Comparison of ENCODE assay signal across 10 cellular contexts in the genomic region with DNA sequence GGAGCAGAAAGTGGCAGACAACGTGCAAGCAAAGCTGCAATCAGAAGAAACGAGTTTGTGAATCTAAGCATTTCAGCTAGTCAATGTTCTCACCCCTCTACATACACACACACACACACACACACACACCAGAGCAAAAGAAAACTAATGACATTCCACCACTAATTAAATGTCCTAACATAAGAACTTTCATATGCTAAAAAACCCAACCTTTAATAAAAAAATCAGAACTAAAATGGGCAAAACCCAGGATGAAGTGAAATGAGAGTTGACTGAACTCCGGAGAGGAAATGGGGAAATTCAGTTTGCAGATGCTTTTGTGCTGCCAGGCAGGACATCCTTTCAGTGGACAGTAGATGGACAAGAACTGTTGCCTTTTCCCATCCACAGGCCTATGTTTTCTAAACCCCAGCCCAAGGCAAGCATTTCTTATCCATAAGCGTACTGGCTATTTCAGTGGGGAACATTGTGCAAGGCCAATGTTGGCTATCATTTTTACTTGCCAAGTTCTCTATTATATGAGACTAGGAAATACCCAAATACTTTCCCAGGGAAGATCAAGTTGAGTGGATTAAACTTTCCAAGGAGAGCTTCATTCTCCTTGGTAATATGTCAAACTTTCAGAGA. TPM values are rescaled to one million over a fixed set of nuclear protein-coding genes. Genes with fewer than 3 reads are reported as not detected.
DNase-seq lines count a peak whose midpoint lies in the region; TF ChIP-seq lines count a peak whose summit lies in the region.
"Had no signal": no experiment of that assay in that cellular context is flagged by ENCODE, and none has a peak within 500 bp of the region (broad histone marks: within the 10 kb centered on the region; RNA-seq: fewer than 3 reads in every experiment).

No MANE protein-coding gene starts in this region.

- peaks cover 20% of the 10 kb centered on the region for H3K4me1 ChIP-seq in mesenchymal stem cell (ENCODE audit: control insufficient read depth, insufficient read depth, low read depth, low read length)
- peaks cover 8 to 38% (median 25%) of the 10 kb centered on the region in 4 donors for H3K4me1 ChIP-seq in transverse colon

- H4K91ac ChIP-seq in mesenchymal stem cell (ENCODE audit: low read length) = peak overlapping the region; percentile 71

- in situ Hi-C loops in transverse colon (cut with MboI; ENCODE audit: low pct_ligation_motif_present in 1 of 4, low pct_unique_long_range_greater_than_20kb in 1 of 4, low sequenced_read_pairs in 3 of 4) = loop anchor here (10.0 to 25.0 kb wide), 5 partner anchors 90 to 220 kb away; no protein-coding TSS in a partner anchor

- H2AK5ac ChIP-seq in mesenchymal stem cell (ENCODE audit: low read length, severe bottlenecking) = peak overlapping the region; percentile 63

- H4K8ac ChIP-seq in mesenchymal stem cell (ENCODE audit: low read length) = peak overlapping the region; percentile 90

- peak overlapping the region; percentile 18 to 91 for H3K18ac ChIP-seq in mesenchymal stem cell (ENCODE audit: low read depth in 1 of 2, low read length in 2 of 2)

- no peak overlapping the region for H2AFZ ChIP-seq in mesenchymal stem cell (ENCODE audit: low read depth, low read length)

- H3K27ac ChIP-seq in mesenchymal stem cell (ENCODE audit: low read length, poor library complexity, severe bottlenecking) (peak overlapping the region; percentile 97), transverse colon (peak overlapping the region; percentile 45 to 71 (median 60))

- intact Hi-C loops in transverse colon (cut with DNase I; ENCODE audit: low total_unique reads) = loop anchor here (5.0 kb wide), 1 partner anchor 212 kb away; no protein-coding TSS in a partner anchor

- H2BK5ac ChIP-seq in mesenchymal stem cell (ENCODE audit: low read depth, low read length, poor library complexity, severe bottlenecking) = peak overlapping the region; percentile 74

- H3K9me3 ChIP-seq in mesenchymal stem cell (ENCODE audit: control insufficient read depth, low read length) (peaks cover 6% of the 10 kb centered on the region), transverse colon (no peaks in the 10 kb centered on the region)

- 33% methylated on average over 3 of the region's 4 CpGs for WGBS in mesenchymal stem cell
- 36 to 39% methylated on average over 4 of the region's 4 CpGs for WGBS in transverse colon (ENCODE audit: low coverage in 1 of 2), 2 donors

- peaks cover 24% of the 10 kb centered on the region for H3K79me1 ChIP-seq in mesenchymal stem cell (replicated peaks; ENCODE audit: low read length, poor library complexity, severe bottlenecking)

- H3K4me2 ChIP-seq in mesenchymal stem cell (ENCODE audit: low read length, poor library complexity, severe bottlenecking) = no peak overlapping the region

- no peak overlapping the region for H3K4me3 ChIP-seq in mesenchymal stem cell (ENCODE audit: insufficient read depth in 1 of 2, low read depth in 1 of 2, low read length in 2 of 2)
- H3K4me3 ChIP-seq in transverse colon = no peak overlapping the region

- no peak for TF ChIP-seq EP300 in transverse colon (IDR thresholded peaks at IDR 0.05; ENCODE audit: low read depth)

- H3K23ac ChIP-seq in mesenchymal stem cell (ENCODE audit: low read length in 2 of 2) = no peak overlapping the region

- H3K9ac ChIP-seq in mesenchymal stem cell (ENCODE audit: low read length) = peak overlapping the region; percentile 71

- H2BK12ac ChIP-seq in mesenchymal stem cell (ENCODE audit: low read length in 2 of 2) = peak overlapping the region in 1 of 2 experiments; percentile 56

- no peak overlapping the region for H3K14ac ChIP-seq in mesenchymal stem cell (ENCODE audit: low read length in 2 of 2)

- peak overlapping the region; percentile 78 for H2BK120ac ChIP-seq in mesenchymal stem cell (ENCODE audit: low read depth, low read length)

- H3K27me3 ChIP-seq in mesenchymal stem cell (ENCODE audit: control insufficient read depth in 1 of 2, insufficient read depth in 1 of 2, low read length in 2 of 2) (no peaks in the 10 kb centered on the region), transverse colon (no peaks in the 10 kb centered on the region)

- TF ChIP-seq POLR2A in transverse colon (IDR thresholded peaks at IDR 0.05) = no peak

- DNase-seq in NCI-H226 (peak; percentile 44), dermis microvascular lymphatic vessel endothelial cell (ENCODE audit: low read depth in 2 of 2) (peak; percentile 41 to 54), mesenchymal stem cell (peak; percentile 64), transverse colon (no peak), COLO829 (ENCODE audit: low spot score) (no peak), NCI-H2196 (lab: John Stamatoyannopoulos, UW; ENCODE audit: unreplicated experiment) (no peak), NCI-H1092 (lab: John Stamatoyannopoulos, UW) (no peak)
- DNase-seq in stimulated activated CD4-positive, alpha-beta T cell treated with anti-CD3 and anti-CD28 coated beads, Interleukin-4, amount 100 ng/mL, for 24 hours = no peak
- DNase-seq: effector CD8-positive, alpha-beta T cell; NCI-H2081 treated with DMSO at 0.1 percent for 48 hours had no signal

- peak overlapping the region in 1 of 2 experiments; percentile 60 for H3K4ac ChIP-seq in mesenchymal stem cell (ENCODE audit: low read depth in 1 of 2, low read length in 2 of 2)

- TF ChIP-seq CTCF in transverse colon (IDR thresholded peaks at IDR 0.05) = no peak

- H3K36me3 ChIP-seq in mesenchymal stem cell (ENCODE audit: control insufficient read depth in 1 of 2, insufficient read depth in 2 of 2, low read depth in 1 of 2, low read length in 2 of 2) = no peaks in the 10 kb centered on the region
- H3K36me3 ChIP-seq in transverse colon = no peaks in the 10 kb centered on the region

- H2BK15ac ChIP-seq in mesenchymal stem cell (ENCODE audit: low read depth, poor library complexity, severe bottlenecking) = no peak overlapping the region

RNA-seq across cellular contexts. Expression of a gene that starts 27.2 kb away (rescaled TPM):
- total RNA-seq in dermis microvascular lymphatic vessel endothelial cell = 92.9 and 94.6 TPM in 2 replicates
- 44.5 TPM for polyA plus RNA-seq in mesenchymal stem cell (2013, experiment 1 of 2)
- polyA plus RNA-seq in mesenchymal stem cell (2013, experiment 2 of 2) = 41.0 TPM
- total RNA-seq in transverse colon = 100 to 1,000 TPM in 2 of 4 donors, 10 to 100 TPM in 2; 53.2 to 157 (median 104) TPM

Comparison
In these comparisons a context has a peak if more than half of its experiments do, and no peak if none do; other contexts are left out.
1. DNase-seq: peak in NCI-H226 (single experiment), dermis microvascular lymphatic vessel endothelial cell (2 of 2) and mesenchymal stem cell (single experiment); none in transverse colon (single experiment), stimulated activated CD4-positive, alpha-beta T cell treated with anti-CD3 and anti-CD28 coated beads, Interleukin-4, amount 100 ng/mL, for 24 hours (single experiment), COLO829 (single experiment), NCI-H2196 (single experiment) and NCI-H1092 (single experiment).